In genomic region chr9:133792721-133793470, GRCh38 we compare ENCODE assay signal across 8 cellular contexts. TPM values are rescaled to one million over a fixed set of nuclear protein-coding genes. Genes with fewer than 3 reads are reported as not detected.
DNase-seq lines count a peak whose midpoint lies in the region; ATAC-seq lines count a peak whose summit lies in the region.

No MANE protein-coding gene starts in this region.

- ATAC-seq in GM21515 (IDR thresholded peaks at IDR 0.05; ENCODE audit: unreplicated experiment): peak; percentile 51
- no peak for ATAC-seq in HG03097 (IDR thresholded peaks at IDR 0.05; ENCODE audit: low FRiP score, unreplicated experiment)

- DNase-seq in D341Med (ENCODE audit: low spot score) (peak; percentile 84), NAMALWA (ENCODE audit: low spot score) (peak; percentile 59), ecto neural progenitor cell (ENCODE audit: low spot score) (peak; percentile 84), lung microvascular endothelial cell (ENCODE audit: low read depth in 2 of 2) (peak; percentile 73 to 79)
- DNase-seq in activated CD4-positive, alpha-beta T cell treated with anti-CD3 and anti-CD28 coated beads, Interleukin-2, amount 50 U/mL, for 4 hours: peak; percentile 30 to 34
- peak; percentile 4 for DNase-seq in stimulated activated CD8-positive, alpha-beta memory T cell treated with anti-CD3 and anti-CD28 coated beads, Interleukin-12 subunit alpha, Interleukin-12 subunit beta, amount 100 ng/mL, for 4 hours (ENCODE audit: low read depth)

RNA-seq across cellular contexts. Expression of gene SARDH, which starts 54.7 kb away (rescaled TPM):
- 0.20 and 0.22 TPM in 2 replicates for total RNA-seq in lung microvascular endothelial cell

Comparison
In these comparisons a context has a peak if more than half of its experiments do, and no peak if none do; other contexts are left out.
1. DNase-seq: peak in every context shown above with its lines; median percentile 84 in D341Med; 84 in ecto neural progenitor cell; 76 in lung microvascular endothelial cell; 59 in NAMALWA; 32 in activated CD4-positive, alpha-beta T cell treated with anti-CD3 and anti-CD28 coated beads, Interleukin-2, amount 50 U/mL, for 4 hours; 4 in stimulated activated CD8-positive, alpha-beta memory T cell treated with anti-CD3 and anti-CD28 coated beads, Interleukin-12 subunit alpha, Interleukin-12 subunit beta, amount 100 ng/mL, for 4 hours.